ENCODE assay signal across 8 cellular contexts in the genomic region with DNA sequence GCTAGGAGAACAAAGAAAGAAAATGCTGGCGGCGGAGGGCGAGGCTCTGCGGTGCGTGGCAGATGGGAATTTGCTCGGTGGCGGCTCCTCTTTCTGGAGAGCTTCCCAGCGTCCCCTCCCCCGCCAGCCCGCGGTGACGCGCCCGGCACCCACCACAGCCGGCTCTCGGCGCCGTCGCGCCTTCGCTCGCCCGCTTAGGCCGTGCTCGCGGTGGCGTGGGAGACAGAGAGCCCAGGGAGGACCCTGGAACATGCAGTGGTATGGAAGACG. TPM values are rescaled to one million over a fixed set of nuclear protein-coding genes. Genes with fewer than 3 reads are reported as not detected.
DNase-seq lines count a peak whose midpoint lies in the region; ATAC-seq, FAIRE-seq and TF ChIP-seq lines count a peak whose summit lies in the region.

No MANE protein-coding gene starts in this region.

- H3K27me3 Mint-ChIP-seq in mesothelial cell of epicardium (ENCODE audit: low read depth) = no peaks in the 10 kb centered on the region
- H3K27me3 Mint-ChIP-seq in stimulated activated naive B cell treated with anti-CD40 and anti-IgM and Interleukin-4, amounts not matched to agents 10 μg/mL and 1 μg/mL and 100 μg/mL, for 72 hours = no peaks in the 10 kb centered on the region

- WGBS in HUES64 = under 1% methylated on average over 28 of the region's 28 CpGs

- H3K27ac Mint-ChIP-seq in mesothelial cell of epicardium = peak overlapping the region; percentile 100
- peak overlapping the region; percentile 96 for H3K27ac Mint-ChIP-seq in stimulated activated naive B cell treated with anti-CD40 and anti-IgM and Interleukin-4, amounts not matched to agents 10 μg/mL and 1 μg/mL and 100 μg/mL, for 72 hours

- H3K4me3 ChIP-seq in HUES64 (ENCODE audit: low read length) (peak overlapping the region; percentile 77), epithelial cell of esophagus (ENCODE audit: low read length) (peak overlapping the region; percentile 79)

- no peaks in the 10 kb centered on the region for H3K9me3 Mint-ChIP-seq in mesothelial cell of epicardium
- no peaks in the 10 kb centered on the region for H3K9me3 Mint-ChIP-seq in stimulated activated naive B cell treated with anti-CD40 and anti-IgM and Interleukin-4, amounts not matched to agents 10 μg/mL and 1 μg/mL and 100 μg/mL, for 72 hours

- peaks cover 20% of the 10 kb centered on the region for H3K4me1 Mint-ChIP-seq in mesothelial cell of epicardium
- H3K4me1 Mint-ChIP-seq in stimulated activated naive B cell treated with anti-CD40 and anti-IgM and Interleukin-4, amounts not matched to agents 10 μg/mL and 1 μg/mL and 100 μg/mL, for 72 hours = peaks cover 32 to 76% of the 10 kb centered on the region in 2 donors

- no peak for FAIRE-seq in D721Med (lab: Jason Lieb, UNC)

- peak overlapping the region; percentile 96 for H3K4me3 Mint-ChIP-seq in mesothelial cell of epicardium
- peak overlapping the region; percentile 97 to 99 for H3K4me3 Mint-ChIP-seq in stimulated activated naive B cell treated with anti-CD40 and anti-IgM and Interleukin-4, amounts not matched to agents 10 μg/mL and 1 μg/mL and 100 μg/mL, for 72 hours

- H3K36me3 Mint-ChIP-seq in mesothelial cell of epicardium = no peaks in the 10 kb centered on the region
- H3K36me3 Mint-ChIP-seq in stimulated activated naive B cell treated with anti-CD40 and anti-IgM and Interleukin-4, amounts not matched to agents 10 μg/mL and 1 μg/mL and 100 μg/mL, for 72 hours = peaks cover 2 to 10% of the 10 kb centered on the region in 2 donors

- peak; percentile 90 for DNase-seq in AG20443 (ENCODE audit: low spot score)
- DNase-seq in activated CD4-positive, alpha-beta T cell treated with anti-CD3 and anti-CD28 coated beads for 48 hours = peak; percentile 54
- peak; percentile 20 for DNase-seq in epithelial cell of esophagus (ENCODE audit: low read depth)
- peak in 1 of 2 experiments; percentile 78 for DNase-seq in mesothelial cell of epicardium (ENCODE audit: low spot score in 2 of 2, unreplicated experiment in 2 of 2)
- no peak for DNase-seq in stimulated activated naive B cell treated with anti-CD40 and anti-IgM and Interleukin-4, amounts not matched to agents 10 μg/mL and 1 μg/mL and 100 μg/mL, for 72 hours
- no peak for DNase-seq in D721Med (ENCODE audit: insufficient read length, low spot score)

- H3K9ac ChIP-seq in HUES64 (ENCODE audit: low read depth, low read length) = peak overlapping the region; percentile 72

- no peaks in the 10 kb centered on the region for H3K9me3 ChIP-seq in HUES64 (ENCODE audit: insufficient read depth, low read depth, low read length)

- H3K36me3 ChIP-seq in HUES64 (ENCODE audit: insufficient read depth, low read length) = no peaks in the 10 kb centered on the region

- H3K27me3 ChIP-seq in HUES64 (ENCODE audit: insufficient read depth, low read length) = peaks cover 22% of the 10 kb centered on the region

- H3K27ac ChIP-seq in HUES64 (ENCODE audit: low read depth, low read length) = no peak overlapping the region

- peak; percentile 45 for ATAC-seq in GM19035 (IDR thresholded peaks at IDR 0.05; ENCODE audit: unreplicated experiment)
- peak; percentile 36 to 41 for ATAC-seq in stimulated activated naive B cell treated with anti-CD40 and anti-IgM and Interleukin-4, amounts not matched to agents 10 μg/mL and 1 μg/mL and 100 μg/mL, for 72 hours (replicated peaks)

- peaks cover 6% of the 10 kb centered on the region for H3K4me1 ChIP-seq in HUES64 (ENCODE audit: insufficient read depth, low read length)

- TF ChIP-seq CTCF in epithelial cell of esophagus (IDR thresholded peaks at IDR 0.05; ENCODE audit: insufficient read depth, low read depth, low read length, missing control alignments) = no peak
- no peak for TF ChIP-seq CTCF in mesothelial cell of epicardium (IDR thresholded peaks at IDR 0.05; ENCODE audit: unreplicated experiment)
- TF ChIP-seq CTCF in D721Med (IDR thresholded peaks at IDR 0.05; ENCODE audit: insufficient read depth, missing control alignments) = no peak

RNA-seq across cellular contexts. Expression of a gene that starts 0.6 kb away (rescaled TPM):
- 5.1 TPM for polyA plus RNA-seq in HUES64 (2013, experiment 1 of 2)
- polyA plus RNA-seq in HUES64 (2013, experiment 2 of 2) = 6.1 TPM
- 14.3 to 15.4 TPM (median 14.8 TPM) in 3 replicates for total RNA-seq in mesothelial cell of epicardium

Comparison
In these comparisons a context has a peak if more than half of its experiments do, and no peak if none do; other contexts are left out.
1. DNase-seq: peak in AG20443 (single experiment), activated CD4-positive, alpha-beta T cell treated with anti-CD3 and anti-CD28 coated beads for 48 hours (single experiment) and epithelial cell of esophagus (single experiment); none in stimulated activated naive B cell treated with anti-CD40 and anti-IgM and Interleukin-4, amounts not matched to agents 10 μg/mL and 1 μg/mL and 100 μg/mL, for 72 hours (single experiment) and D721Med (single experiment).